ENCODE assay signal across 22 cellular contexts in genomic region chr21:45906859-45907258, GRCh38.
DNase-seq lines count a peak whose midpoint lies in the region; ATAC-seq, FAIRE-seq and TF ChIP-seq lines count a peak whose summit lies in the region.
"Had no signal": no experiment of that assay in that cellular context is flagged by ENCODE, and none has a peak within 500 bp of the region (broad histone marks: within the 10 kb centered on the region; RNA-seq: fewer than 3 reads in every experiment).

No MANE protein-coding gene starts in this region.

- TF ChIP-seq POLR2A in right lobe of liver (IDR thresholded peaks at IDR 0.05): no peak
- no peak for TF ChIP-seq POLR2A in HepG2 (IDR thresholded peaks at IDR 0.05; ENCODE audit: insufficient read depth in 1 of 2, low read depth in 2 of 2, low read length in 2 of 2)
- TF ChIP-seq POLR2A in spleen (IDR thresholded peaks at IDR 0.05): no peak

- no peaks in the 10 kb centered on the region for H4K20me1 ChIP-seq in HepG2 (ENCODE audit: insufficient read depth, low read length)
- H4K20me1 ChIP-seq: BLaER1 had no signal

- H2AFZ ChIP-seq in HepG2 (ENCODE audit: low read length): no peak overlapping the region
- H2AFZ ChIP-seq: GM23248 had no signal

- CTCF ChIA-PET in HepG2 (lab: Yijun Ruan, JAX; ENCODE audit: low intra/inter-chr PET ratio, low total read pairs): no interaction called here
- CTCF ChIA-PET in activated naive CD4-positive, alpha-beta T cell treated with anti-CD3 and anti-CD28 coated beads, Interleukin-2, amount 10 ng/mL, durations not matched to agents 7 days and 5 days (lab: Charles Lee): no interaction called here

- intact Hi-C loops in right lobe of liver (cut with DNase I): no loop called here
- intact Hi-C loops in HepG2 (cut with micrococcal nuclease; ENCODE audit: unreplicated experiment): no loop called here
- intact Hi-C loops in kidney (cut with DNase I): no loop called here
- intact Hi-C loops in spleen (cut with DNase I; ENCODE audit: low total_unique reads): no loop called here

- WGBS in right lobe of liver (ENCODE audit: insufficient coverage, low coverage, low lambda C conversion rate, missing lambda C conversion rate): 94% methylated on average over 8 of the region's 13 CpGs
- 71% methylated on average over 11 of the region's 13 CpGs for WGBS in HepG2 (ENCODE audit: low lambda C conversion rate)
- 91 to 98% (median 93%) methylated on average over 13 of the region's 13 CpGs for WGBS in spleen, 5 donors

- TF ChIP-seq EP300 in HepG2 (IDR thresholded peaks at IDR 0.05; ENCODE audit: low read depth in 2 of 2, low read length in 2 of 2): no peak
- TF ChIP-seq EP300 in HepG2 (CRISPR knock-in tag; IDR thresholded peaks at IDR 0.05; ENCODE audit: borderline replicate concordance): no peak

- ATAC-seq in right lobe of liver: no peak
- no peak for ATAC-seq in HepG2
- ATAC-seq: CD8-positive, alpha-beta T cell had no signal

- no peak overlapping the region for H3K4me3 Mint-ChIP-seq in activated naive CD4-positive, alpha-beta T cell treated with anti-CD3 and anti-CD28 coated beads, Interleukin-2, amount 10 ng/mL, durations not matched to agents 7 days and 5 days
- H3K4me3 Mint-ChIP-seq: B cell; CD4-positive, CD25-positive, alpha-beta regulatory T cell; CD8-positive, alpha-beta T cell had no signal

- no peaks in the 10 kb centered on the region for H3K79me2 ChIP-seq in HepG2 (ENCODE audit: insufficient read depth, low read length)

- no peak overlapping the region for H3K27ac Mint-ChIP-seq in activated naive CD4-positive, alpha-beta T cell treated with anti-CD3 and anti-CD28 coated beads, Interleukin-2, amount 10 ng/mL, durations not matched to agents 7 days and 5 days
- H3K27ac Mint-ChIP-seq: B cell; CD4-positive, CD25-positive, alpha-beta regulatory T cell; CD8-positive, alpha-beta T cell had no signal

- H3K36me3 ChIP-seq in right lobe of liver (no peaks in the 10 kb centered on the region), HepG2 (replicated peaks in 1 of 2; ENCODE audit: control insufficient read depth in 1 of 2, insufficient read depth in 2 of 2, low read length in 2 of 2) (no peaks in the 10 kb centered on the region), kidney (ENCODE audit: control insufficient read depth in 1 of 2, insufficient read depth in 2 of 2, low read length in 2 of 2) (no peaks in the 10 kb centered on the region), spleen (peaks cover 0 to 48% (median 3%) of the 10 kb centered on the region in 6 donors)

- no peaks in the 10 kb centered on the region for H3K36me3 Mint-ChIP-seq in activated naive CD4-positive, alpha-beta T cell treated with anti-CD3 and anti-CD28 coated beads, Interleukin-2, amount 10 ng/mL, durations not matched to agents 7 days and 5 days
- H3K36me3 Mint-ChIP-seq: CD8-positive, alpha-beta T cell had no signal

- no peaks in the 10 kb centered on the region for H3K9me3 Mint-ChIP-seq in activated naive CD4-positive, alpha-beta T cell treated with anti-CD3 and anti-CD28 coated beads, Interleukin-2, amount 10 ng/mL, durations not matched to agents 7 days and 5 days
- H3K9me3 Mint-ChIP-seq: CD4-positive, CD25-positive, alpha-beta regulatory T cell; CD8-positive, alpha-beta T cell had no signal

- no peaks in the 10 kb centered on the region for H3K4me1 Mint-ChIP-seq in activated naive CD4-positive, alpha-beta T cell treated with anti-CD3 and anti-CD28 coated beads, Interleukin-2, amount 10 ng/mL, durations not matched to agents 7 days and 5 days
- H3K4me1 Mint-ChIP-seq: B cell had no signal

- H3K4me3 ChIP-seq in right lobe of liver (no peak overlapping the region), HepG2 (replicated peaks in 1 of 3; ENCODE audit: insufficient read depth in 1 of 3, low read depth in 2 of 3, low read length in 3 of 3) (no peak overlapping the region), kidney (ENCODE audit: low read length in 2 of 2) (no peak overlapping the region), spleen (no peak overlapping the region)
- H3K4me3 ChIP-seq: BLaER1, GM23248 had no signal

- H3K27me3 ChIP-seq in right lobe of liver: no peaks in the 10 kb centered on the region
- H3K27me3 ChIP-seq in HepG2 (ENCODE audit: control insufficient read depth in 1 of 2, insufficient read depth in 2 of 2, low read length in 2 of 2): peaks cover 4 to 50% of the 10 kb centered on the region in 2 experiments; a peak in 4 of 5 replicates
- no peaks in the 10 kb centered on the region for H3K27me3 ChIP-seq in spleen (replicated peaks in 1 of 7)
- H3K27me3 ChIP-seq: BLaER1 had no signal

- H3K4me1 ChIP-seq in right lobe of liver (no peaks in the 10 kb centered on the region), HepG2 (ENCODE audit: insufficient read depth, low read length) (no peaks in the 10 kb centered on the region), kidney (ENCODE audit: control insufficient read depth in 1 of 2, insufficient read depth in 1 of 2, low read depth in 1 of 2, low read length in 2 of 2) (no peaks in the 10 kb centered on the region), spleen (no peaks in the 10 kb centered on the region)
- H3K4me1 ChIP-seq: Caco-2 had no signal

- no peaks in the 10 kb centered on the region for H3K27me3 Mint-ChIP-seq in activated naive CD4-positive, alpha-beta T cell treated with anti-CD3 and anti-CD28 coated beads, Interleukin-2, amount 10 ng/mL, durations not matched to agents 7 days and 5 days
- H3K27me3 Mint-ChIP-seq: B cell; CD4-positive, CD25-positive, alpha-beta regulatory T cell had no signal

- DNase-seq in right lobe of liver (peak in 2 of 3 donors; percentile 5 to 30), HepG2 (ENCODE audit: low spot score) (no peak), kidney (peak; percentile 42), spleen (peak; percentile 44), islet precursor cell (no peak)
- DNase-seq in activated naive CD4-positive, alpha-beta T cell treated with anti-CD3 and anti-CD28 coated beads, Interleukin-2, amount 10 ng/mL, durations not matched to agents 7 days and 5 days: no peak
- DNase-seq: Caco-2; CD4-positive, CD25-positive, alpha-beta regulatory T cell; CD8-positive, alpha-beta T cell; DMS153; DND-41; GM23248; H7; HCEC 1CT had no signal

- no peak for TF ChIP-seq CTCF in right lobe of liver (IDR thresholded peaks at IDR 0.05)
- no peak for TF ChIP-seq CTCF in HepG2 (CRISPR knock-in tag; IDR thresholded peaks at IDR 0.05)
- no peak for TF ChIP-seq CTCF in kidney (IDR thresholded peaks at IDR 0.05; ENCODE audit: borderline replicate concordance, extremely low read depth, insufficient read depth)
- TF ChIP-seq CTCF in spleen (IDR thresholded peaks at IDR 0.05 in 8 of 11, conservative IDR thresholded peaks at IDR 0.05 in 3 of 11): no peak

- POLR2A ChIA-PET in HepG2 (lab: Yijun Ruan, JAX): no interaction called here

- BruUV-seq in HepG2 (replicated peaks; lab: Mats Ljungman, UMichigan): no TSS peak

- H3K4me2 ChIP-seq in HepG2 (ENCODE audit: low read depth, low read length): no peak overlapping the region
- H3K4me2 ChIP-seq: BLaER1 had no signal

- in situ Hi-C loops in HepG2 (cut with HindIII; ENCODE audit: extremely low pct_ligation_motif_present, low pct_unique_long_range_greater_than_20kb): no loop called here

- no peak for FAIRE-seq in HepG2 (lab: Jason Lieb, UNC)
- no peak for FAIRE-seq in kidney (lab: Jason Lieb, UNC)
- FAIRE-seq: A204.1, G401.6, GM12892, H1 had no signal

- H3K9me3 ChIP-seq in right lobe of liver (no peaks in the 10 kb centered on the region), HepG2 (ENCODE audit: low read length) (no peaks in the 10 kb centered on the region), kidney (ENCODE audit: control insufficient read depth in 1 of 2, low read length in 2 of 2) (no peaks in the 10 kb centered on the region), spleen (no peaks in the 10 kb centered on the region)
- H3K9me3 ChIP-seq: BLaER1, Caco-2 had no signal

- TF ChIP-seq RAD21 in HepG2 (CRISPR knock-in tag; IDR thresholded peaks at IDR 0.05): no peak

- no peak overlapping the region for H3K9ac ChIP-seq in HepG2 (ENCODE audit: insufficient read depth, low read depth, low read length)
- no peak overlapping the region for H3K9ac ChIP-seq in kidney (ENCODE audit: low read length in 2 of 2)
- H3K9ac ChIP-seq: BLaER1, GM23248 had no signal

- H3K27ac ChIP-seq in right lobe of liver (no peak overlapping the region), HepG2 (ENCODE audit: extremely low read length, insufficient read depth, low read length) (no peak overlapping the region), kidney (ENCODE audit: low read depth in 2 of 2, low read length in 2 of 2) (no peak overlapping the region), spleen (no peak overlapping the region)
- H3K27ac ChIP-seq: 22Rv1, BLaER1, C4-2B, GM23248 had no signal

TF ChIP-seq in HepG2, 621 proteins besides CTCF, POLR2A, EP300 and RAD21 (continues in another document):
- no peak for TF ChIP-seq NFE2L1 (CRISPR knock-in tag; IDR thresholded peaks at IDR 0.05; ENCODE audit: borderline replicate concordance)
- no peak for TF ChIP-seq DMTF1 (CRISPR knock-in tag; IDR thresholded peaks at IDR 0.05)
- no peak for TF ChIP-seq GTF2F1 (IDR thresholded peaks at IDR 0.05; ENCODE audit: low read length)

Comparison
In these comparisons a context has a peak if more than half of its experiments do, and no peak if none do; other contexts are left out.
1. DNase-seq: peak in right lobe of liver (2 of 3), kidney (single experiment) and spleen (single experiment); none in HepG2 (single experiment), islet precursor cell (single experiment) and activated naive CD4-positive, alpha-beta T cell treated with anti-CD3 and anti-CD28 coated beads, Interleukin-2, amount 10 ng/mL, durations not matched to agents 7 days and 5 days (single experiment).